1 cellular context compared by ENCODE assay signal in the genomic region with DNA sequence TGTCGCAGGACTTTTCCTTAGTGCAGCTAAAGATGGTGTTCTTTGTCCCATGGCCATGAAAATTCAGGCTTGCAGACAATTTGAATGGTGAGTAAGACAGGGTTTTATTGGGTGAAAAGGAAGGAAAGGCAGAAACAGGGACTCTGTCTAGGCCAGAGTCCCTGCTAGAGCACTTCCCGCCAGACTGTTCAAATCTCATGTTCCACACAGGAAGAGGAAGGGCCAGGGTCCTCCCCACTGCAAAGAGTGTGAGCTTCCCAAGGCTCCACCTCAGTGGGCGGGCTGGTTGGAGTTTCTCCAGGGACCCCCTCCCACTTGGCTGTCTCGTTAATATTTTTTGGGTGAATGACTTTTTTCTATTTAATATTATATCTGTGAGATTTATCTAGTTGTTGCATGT.
A peak's percentile ranks its signal among the peaks of the same experiment; 100 is the strongest.
TF ChIP-seq lines count a peak whose summit lies in the region.

No MANE protein-coding gene starts in this region.

TF ChIP-seq in GM12878, 131 proteins besides CTCF, POLR2A, EP300 and RAD21 (continued from another document):
- TF ChIP-seq, protein P1, sequence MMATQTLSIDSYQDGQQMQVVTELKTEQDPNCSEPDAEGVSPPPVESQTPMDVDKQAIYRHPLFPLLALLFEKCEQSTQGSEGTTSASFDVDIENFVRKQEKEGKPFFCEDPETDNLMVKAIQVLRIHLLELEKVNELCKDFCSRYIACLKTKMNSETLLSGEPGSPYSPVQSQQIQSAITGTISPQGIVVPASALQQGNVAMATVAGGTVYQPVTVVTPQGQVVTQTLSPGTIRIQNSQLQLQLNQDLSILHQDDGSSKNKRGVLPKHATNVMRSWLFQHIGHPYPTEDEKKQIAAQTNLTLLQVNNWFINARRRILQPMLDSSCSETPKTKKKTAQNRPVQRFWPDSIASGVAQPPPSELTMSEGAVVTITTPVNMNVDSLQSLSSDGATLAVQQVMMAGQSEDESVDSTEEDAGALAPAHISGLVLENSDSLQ (IDR thresholded peaks at IDR 0.05): no peak
- no peak for TF ChIP-seq SMARCA5 (IDR thresholded peaks at IDR 0.05)
- no peak for TF ChIP-seq ZNF217 (IDR thresholded peaks at IDR 0.05)
- TF ChIP-seq GABPA (IDR thresholded peaks at IDR 0.05; ENCODE audit: low read depth): no peak
- TF ChIP-seq, protein P2, sequence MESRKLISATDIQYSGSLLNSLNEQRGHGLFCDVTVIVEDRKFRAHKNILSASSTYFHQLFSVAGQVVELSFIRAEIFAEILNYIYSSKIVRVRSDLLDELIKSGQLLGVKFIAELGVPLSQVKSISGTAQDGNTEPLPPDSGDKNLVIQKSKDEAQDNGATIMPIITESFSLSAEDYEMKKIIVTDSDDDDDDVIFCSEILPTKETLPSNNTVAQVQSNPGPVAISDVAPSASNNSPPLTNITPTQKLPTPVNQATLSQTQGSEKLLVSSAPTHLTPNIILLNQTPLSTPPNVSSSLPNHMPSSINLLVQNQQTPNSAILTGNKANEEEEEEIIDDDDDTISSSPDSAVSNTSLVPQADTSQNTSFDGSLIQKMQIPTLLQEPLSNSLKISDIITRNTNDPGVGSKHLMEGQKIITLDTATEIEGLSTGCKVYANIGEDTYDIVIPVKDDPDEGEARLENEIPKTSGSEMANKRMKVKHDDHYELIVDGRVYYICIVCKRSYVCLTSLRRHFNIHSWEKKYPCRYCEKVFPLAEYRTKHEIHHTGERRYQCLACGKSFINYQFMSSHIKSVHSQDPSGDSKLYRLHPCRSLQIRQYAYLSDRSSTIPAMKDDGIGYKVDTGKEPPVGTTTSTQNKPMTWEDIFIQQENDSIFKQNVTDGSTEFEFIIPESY (IDR thresholded peaks at IDR 0.05): 0 out of 2 replicates have a peak, but pooled peaks have one; percentile 60
- TF ChIP-seq, protein P3, sequence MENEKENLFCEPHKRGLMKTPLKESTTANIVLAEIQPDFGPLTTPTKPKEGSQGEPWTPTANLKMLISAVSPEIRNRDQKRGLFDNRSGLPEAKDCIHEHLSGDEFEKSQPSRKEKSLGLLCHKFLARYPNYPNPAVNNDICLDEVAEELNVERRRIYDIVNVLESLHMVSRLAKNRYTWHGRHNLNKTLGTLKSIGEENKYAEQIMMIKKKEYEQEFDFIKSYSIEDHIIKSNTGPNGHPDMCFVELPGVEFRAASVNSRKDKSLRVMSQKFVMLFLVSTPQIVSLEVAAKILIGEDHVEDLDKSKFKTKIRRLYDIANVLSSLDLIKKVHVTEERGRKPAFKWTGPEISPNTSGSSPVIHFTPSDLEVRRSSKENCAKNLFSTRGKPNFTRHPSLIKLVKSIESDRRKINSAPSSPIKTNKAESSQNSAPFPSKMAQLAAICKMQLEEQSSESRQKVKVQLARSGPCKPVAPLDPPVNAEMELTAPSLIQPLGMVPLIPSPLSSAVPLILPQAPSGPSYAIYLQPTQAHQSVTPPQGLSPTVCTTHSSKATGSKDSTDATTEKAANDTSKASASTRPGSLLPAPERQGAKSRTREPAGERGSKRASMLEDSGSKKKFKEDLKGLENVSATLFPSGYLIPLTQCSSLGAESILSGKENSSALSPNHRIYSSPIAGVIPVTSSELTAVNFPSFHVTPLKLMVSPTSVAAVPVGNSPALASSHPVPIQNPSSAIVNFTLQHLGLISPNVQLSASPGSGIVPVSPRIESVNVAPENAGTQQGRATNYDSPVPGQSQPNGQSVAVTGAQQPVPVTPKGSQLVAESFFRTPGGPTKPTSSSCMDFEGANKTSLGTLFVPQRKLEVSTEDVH (IDR thresholded peaks at IDR 0.05; ENCODE audit: low read depth, partially characterized antibody): no peak
- no peak for TF ChIP-seq TARDBP (IDR thresholded peaks at IDR 0.05; ENCODE audit: borderline replicate concordance)
- TF ChIP-seq RFX5 (IDR thresholded peaks at IDR 0.05; ENCODE audit: low read depth, low read length): no peak
- no peak for TF ChIP-seq SUPT20H (IDR thresholded peaks at IDR 0.05; ENCODE audit: borderline replicate concordance, control insufficient read depth, low read depth, low read length)
- TF ChIP-seq POU2F2 (IDR thresholded peaks at IDR 0.05; ENCODE audit: borderline replicate concordance, low read depth, low read length): no peak
- TF ChIP-seq, protein P4, sequence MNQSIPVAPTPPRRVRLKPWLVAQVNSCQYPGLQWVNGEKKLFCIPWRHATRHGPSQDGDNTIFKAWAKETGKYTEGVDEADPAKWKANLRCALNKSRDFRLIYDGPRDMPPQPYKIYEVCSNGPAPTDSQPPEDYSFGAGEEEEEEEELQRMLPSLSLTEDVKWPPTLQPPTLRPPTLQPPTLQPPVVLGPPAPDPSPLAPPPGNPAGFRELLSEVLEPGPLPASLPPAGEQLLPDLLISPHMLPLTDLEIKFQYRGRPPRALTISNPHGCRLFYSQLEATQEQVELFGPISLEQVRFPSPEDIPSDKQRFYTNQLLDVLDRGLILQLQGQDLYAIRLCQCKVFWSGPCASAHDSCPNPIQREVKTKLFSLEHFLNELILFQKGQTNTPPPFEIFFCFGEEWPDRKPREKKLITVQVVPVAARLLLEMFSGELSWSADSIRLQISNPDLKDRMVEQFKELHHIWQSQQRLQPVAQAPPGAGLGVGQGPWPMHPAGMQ (IDR thresholded peaks at IDR 0.05; ENCODE audit: borderline replicate concordance): no peak
- no peak for TF ChIP-seq BRCA1 (IDR thresholded peaks at IDR 0.05; ENCODE audit: low read depth, low read length)
- no peak for TF ChIP-seq BMI1 (IDR thresholded peaks at IDR 0.05; ENCODE audit: borderline replicate concordance)
- no peak for TF ChIP-seq TCF3 (IDR thresholded peaks at IDR 0.05; ENCODE audit: borderline replicate concordance, insufficient read depth, low read depth, low read length)
- TF ChIP-seq, protein P5, sequence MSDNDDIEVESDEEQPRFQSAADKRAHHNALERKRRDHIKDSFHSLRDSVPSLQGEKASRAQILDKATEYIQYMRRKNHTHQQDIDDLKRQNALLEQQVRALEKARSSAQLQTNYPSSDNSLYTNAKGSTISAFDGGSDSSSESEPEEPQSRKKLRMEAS (IDR thresholded peaks at IDR 0.05; ENCODE audit: low read depth, low read length): no peak
- TF ChIP-seq GATAD2B (conservative IDR thresholded peaks at IDR 0.05; ENCODE audit: low read depth): 0 out of 2 replicates have a peak, but pooled peaks have one; percentile 11
- no peak for TF ChIP-seq MYC (IDR thresholded peaks at IDR 0.05; ENCODE audit: insufficient read depth, insufficient read length, insufficient replicate concordance, low read length, severe bottlenecking)
- no peak for TF ChIP-seq LARP7 (IDR thresholded peaks at IDR 0.05)
- TF ChIP-seq, protein P6, sequence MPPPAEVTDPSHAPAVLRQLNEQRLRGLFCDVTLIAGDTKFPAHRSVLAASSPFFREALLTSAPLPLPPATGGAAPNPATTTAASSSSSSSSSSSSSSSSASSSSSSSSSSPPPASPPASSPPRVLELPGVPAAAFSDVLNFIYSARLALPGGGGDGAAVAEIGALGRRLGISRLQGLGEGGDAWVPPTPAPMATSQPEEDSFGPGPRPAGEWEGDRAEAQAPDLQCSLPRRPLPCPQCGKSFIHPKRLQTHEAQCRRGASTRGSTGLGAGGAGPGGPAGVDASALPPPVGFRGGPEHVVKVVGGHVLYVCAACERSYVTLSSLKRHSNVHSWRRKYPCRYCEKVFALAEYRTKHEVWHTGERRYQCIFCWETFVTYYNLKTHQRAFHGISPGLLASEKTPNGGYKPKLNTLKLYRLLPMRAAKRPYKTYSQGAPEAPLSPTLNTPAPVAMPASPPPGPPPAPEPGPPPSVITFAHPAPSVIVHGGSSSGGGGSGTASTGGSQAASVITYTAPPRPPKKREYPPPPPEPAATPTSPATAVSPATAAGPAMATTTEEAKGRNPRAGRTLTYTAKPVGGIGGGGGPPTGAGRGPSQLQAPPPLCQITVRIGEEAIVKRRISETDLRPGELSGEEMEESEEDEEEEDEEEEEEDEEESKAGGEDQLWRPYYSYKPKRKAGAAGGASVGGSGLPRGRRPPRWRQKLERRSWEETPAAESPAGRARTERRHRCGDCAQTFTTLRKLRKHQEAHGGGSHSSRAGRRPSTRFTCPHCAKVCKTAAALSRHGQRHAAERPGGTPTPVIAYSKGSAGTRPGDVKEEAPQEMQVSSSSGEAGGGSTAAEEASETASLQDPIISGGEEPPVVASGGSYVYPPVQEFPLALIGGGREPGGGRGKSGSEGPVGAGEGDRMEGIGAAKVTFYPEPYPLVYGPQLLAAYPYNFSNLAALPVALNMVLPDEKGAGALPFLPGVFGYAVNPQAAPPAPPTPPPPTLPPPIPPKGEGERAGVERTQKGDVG (CRISPR knock-in tag; IDR thresholded peaks at IDR 0.05): no peak
- TF ChIP-seq HDGF (IDR thresholded peaks at IDR 0.05): no peak
- no peak for TF ChIP-seq NR2C2 (IDR thresholded peaks at IDR 0.05; ENCODE audit: borderline replicate concordance, control insufficient read depth, insufficient read length, low read depth)
- 0 out of 2 replicates have a peak, but pooled peaks have one; percentile 6 for TF ChIP-seq IRF4 (IDR thresholded peaks at IDR 0.05; ENCODE audit: low read depth, low read length)
- no peak for TF ChIP-seq CREB1 (IDR thresholded peaks at IDR 0.05; ENCODE audit: low read depth)
- no peak for TF ChIP-seq FOXM1 (IDR thresholded peaks at IDR 0.05; ENCODE audit: low read depth, low read length)
